Comparison of ENCODE assay signal across 21 cellular contexts in genomic region chr4:101870874-101871273, GRCh38.
DNase-seq lines count a peak whose midpoint lies in the region; ATAC-seq and TF ChIP-seq lines count a peak whose summit lies in the region.
"Had no signal": no experiment of that assay in that cellular context is flagged by ENCODE, and none has a peak within 500 bp of the region (broad histone marks: within the 10 kb centered on the region; RNA-seq: fewer than 3 reads in every experiment).

No MANE protein-coding gene starts in this region.

- no peak for TF ChIP-seq POLR2A in testis (IDR thresholded peaks at IDR 0.05)

- H3K4me1 Mint-ChIP-seq in activated B cell treated with CpG ODN at 0.5 μM for 24 hours, result peaks cover 66% of the 10 kb centered on the region

- no peak overlapping the region for H3K4me2 ChIP-seq in OCI-LY7 (ENCODE audit: low read length)
- H3K4me2 ChIP-seq: SK-N-SH had no signal

- peaks cover 78% of the 10 kb centered on the region for H3K36me3 Mint-ChIP-seq in activated B cell treated with CpG ODN at 0.5 μM for 24 hours (ENCODE audit: low read depth)

- H3K9me3 ChIP-seq in testis, result no peaks in the 10 kb centered on the region
- no peaks in the 10 kb centered on the region for H3K9me3 ChIP-seq in OCI-LY7 (ENCODE audit: low read length)
- H3K9me3 ChIP-seq: MG63, SK-N-SH had no signal

- 53 to 56% methylated on average over 1 of the region's 1 CpG for WGBS in testis, 2 donors

- peaks cover 8% of the 10 kb centered on the region for H3K9me3 Mint-ChIP-seq in activated B cell treated with CpG ODN at 0.5 μM for 24 hours
- H3K9me3 Mint-ChIP-seq: CD4-positive, alpha-beta T cell had no signal

- TF ChIP-seq CTCF in activated B cell treated with CpG ODN at 0.5 μM for 24 hours (IDR thresholded peaks at IDR 0.05), result no peak
- no peak for TF ChIP-seq CTCF in testis (IDR thresholded peaks at IDR 0.05)
- no peak for TF ChIP-seq CTCF in RWPE1 (conservative IDR thresholded peaks at IDR 0.05; ENCODE audit: low read depth)
- no peak for TF ChIP-seq CTCF in OCI-LY7 (conservative IDR thresholded peaks at IDR 0.05; ENCODE audit: low read length)

- H3K27ac ChIP-seq in testis (peak overlapping the region; percentile 46 to 56), RWPE1 (no peak overlapping the region), OCI-LY7 (ENCODE audit: low read depth, low read length, poor library complexity, severe bottlenecking) (no peak overlapping the region)

- H3K36me3 ChIP-seq in testis (ENCODE audit: low read depth, missing control alignments) (no peaks in the 10 kb centered on the region), OCI-LY7 (ENCODE audit: insufficient read depth, low read length) (no peaks in the 10 kb centered on the region)
- H3K36me3 ChIP-seq: MG63 had no signal

- no peak overlapping the region for H3K4me3 ChIP-seq in testis
- no peak overlapping the region for H3K4me3 ChIP-seq in OCI-LY7 (ENCODE audit: low read depth, low read length, poor library complexity, severe bottlenecking)
- H3K4me3 ChIP-seq: MG63 had no signal

- H3K4me3 Mint-ChIP-seq in activated B cell treated with CpG ODN at 0.5 μM for 24 hours, result peak overlapping the region; percentile 63
- H3K4me3 Mint-ChIP-seq: CD4-positive, alpha-beta T cell had no signal

- no TSS peak for BruUV-seq in OCI-LY7 (replicated peaks; lab: Mats Ljungman, UMichigan)

- peak overlapping the region; percentile 90 for H3K27ac Mint-ChIP-seq in activated B cell treated with CpG ODN at 0.5 μM for 24 hours
- H3K27ac Mint-ChIP-seq: CD4-positive, alpha-beta T cell had no signal

- POLR2A ChIA-PET in activated B cell treated with CpG ODN at 0.5 μM for 24 hours (lab: Charles Lee) (interaction anchor here (0.7 to 1.8 kb wide), 6 partner anchors 11 to 64 kb away, joined by 3 to 7 read pairs (median 3); no protein-coding TSS in a partner anchor), RWPE1 (lab: Yijun Ruan, JAX; ENCODE audit: low non-redundant PET) (no interaction called here), OCI-LY7 (lab: Charles Lee) (no interaction called here)

- H3K4me1 ChIP-seq in testis (peaks cover 4% of the 10 kb centered on the region), OCI-LY7 (ENCODE audit: insufficient read depth, low read length, poor library complexity, severe bottlenecking) (no peaks in the 10 kb centered on the region)

- H3K27me3 ChIP-seq in testis, result no peaks in the 10 kb centered on the region
- H3K27me3 ChIP-seq: MG63 had no signal

- H4K20me1 ChIP-seq in OCI-LY7 (ENCODE audit: insufficient read depth, low read length), result no peaks in the 10 kb centered on the region

- CTCF ChIA-PET in activated B cell treated with CpG ODN at 0.5 μM for 24 hours (lab: Charles Lee) (no interaction called here), RWPE1 (lab: Yijun Ruan, JAX) (no interaction called here), OCI-LY7 (lab: Charles Lee; ENCODE audit: unreplicated experiment) (no interaction called here)

- ATAC-seq in GM18868 (IDR thresholded peaks at IDR 0.05; ENCODE audit: unreplicated experiment), result peak; percentile 44
- ATAC-seq in HG02885 (IDR thresholded peaks at IDR 0.05; ENCODE audit: poor library complexity, unreplicated experiment), result peak; percentile 55
- ATAC-seq in activated B cell treated with CpG ODN at 0.5 μM for 24 hours (ENCODE audit: low read depth), result no peak
- ATAC-seq in GM19395 (IDR thresholded peaks at IDR 0.05; ENCODE audit: unreplicated experiment), result no peak
- ATAC-seq: PC-3 had no signal

- no peak overlapping the region for H2AFZ ChIP-seq in OCI-LY7 (ENCODE audit: low read length)

- intact Hi-C loops in activated B cell treated with CpG ODN at 0.5 μM for 24 hours (cut with micrococcal nuclease) (loop anchor here (5.0 kb wide), 1 partner anchor 524 kb away; the partner anchor contains the start of gene PPP3CA), testis (cut with DNase I; ENCODE audit: low total_unique reads) (no loop called here), OCI-LY7 (cut with micrococcal nuclease; ENCODE audit: unreplicated experiment) (no loop called here)

- H3K9me2 ChIP-seq in OCI-LY7 (ENCODE audit: insufficient read depth, low read length), result no peaks in the 10 kb centered on the region
- H3K9me2 ChIP-seq: SK-N-SH had no signal

- no peaks in the 10 kb centered on the region for H3K79me2 ChIP-seq in OCI-LY7 (ENCODE audit: insufficient read depth, low read depth, low read length)

- H3K27me3 Mint-ChIP-seq in activated B cell treated with CpG ODN at 0.5 μM for 24 hours, result no peaks in the 10 kb centered on the region

- DNase-seq in activated B cell treated with CpG ODN at 0.5 μM for 24 hours (no peak), testis (no peak), RWPE1 (ENCODE audit: low spot score) (no peak), OCI-LY7 (ENCODE audit: low spot score) (no peak)
- DNase-seq: CD4-positive, alpha-beta T cell; COR-L47; DMS79 treated with DMSO at 0.1 percent for 48 hours; Kasumi-1; MG63; NCI-H1048; NCI-H1417 treated with DMSO at 0.1 percent for 48 hours; NCI-H187; NCI-H446; NCI-H526; PC-3; SHP77 treated with DMSO at 0.1 percent for 48 hours; SK-N-SH; T-helper 2 cell had no signal

Comparison
In these comparisons a context has a peak if more than half of its experiments do, and no peak if none do; other contexts are left out.
1. ATAC-seq: peak in GM18868 (single experiment) and HG02885 (single experiment); none in activated B cell treated with CpG ODN at 0.5 μM for 24 hours (single experiment) and GM19395 (single experiment).
2. H3K27ac ChIP-seq: peak in testis (2 of 2); none in RWPE1 (single experiment) and OCI-LY7 (single experiment).